Comparison of ENCODE assay signal across 19 cellular contexts in genomic region chr2:206368484-206368883, GRCh38.
"Had no signal": no experiment of that assay in that cellular context is flagged by ENCODE, and none has a peak within 500 bp of the region (broad histone marks: within the 10 kb centered on the region; RNA-seq: fewer than 3 reads in every experiment).

No MANE protein-coding gene starts in this region.

- H3K27me3 Mint-ChIP-seq: activated CD4-positive, alpha-beta T cell treated with anti-CD3 and anti-CD28 coated beads, Interleukin-2, amount 10 ng/mL, durations not matched to agents 7 days and 5 days; natural killer cell treated with Interleukin-12 subunit alpha and Interleukin-12 subunit beta and Interleukin-15 and Interleukin-18, amount 100 ng/mL, for 72 hours; progenitor cell of endocrine pancreas; T-helper 17 cell had no signal

- H3K4me1 Mint-ChIP-seq: activated CD4-positive, alpha-beta T cell treated with anti-CD3 and anti-CD28 coated beads, Interleukin-2, amount 10 ng/mL, durations not matched to agents 7 days and 5 days; activated naive CD8-positive, alpha-beta T cell treated with anti-CD3 and anti-CD28 coated beads for 36 hours had no signal

- H3K79me2 ChIP-seq: hepatocyte had no signal

- H3K27me3 ChIP-seq: hepatocyte, left lung, tibial nerve, vagina had no signal

- H3K9me3 ChIP-seq: vagina had no signal

- H3K27ac ChIP-seq: hepatocyte, left lung, tibial nerve, vagina had no signal

- H3K4me3 Mint-ChIP-seq: activated CD4-positive, alpha-beta T cell treated with anti-CD3 and anti-CD28 coated beads, Interleukin-2, amount 10 ng/mL, durations not matched to agents 7 days and 5 days; activated naive CD8-positive, alpha-beta T cell treated with anti-CD3 and anti-CD28 coated beads for 36 hours; activated T-cell treated with anti-CD3 and anti-CD28 coated beads, Interleukin-2, amount 50 U/mL, for 72 hours; endodermal cell; natural killer cell treated with Interleukin-12 subunit alpha and Interleukin-12 subunit beta and Interleukin-15 and Interleukin-18, amount 100 ng/mL, for 72 hours; stimulated activated naive B cell treated with anti-CD40 and anti-IgM and Interleukin-4, amounts not matched to agents 10 μg/mL and 1 μg/mL and 100 μg/mL, for 72 hours; T-helper 17 cell had no signal

- ATAC-seq: left lung, sciatic nerve, T-helper 17 cell had no signal

- DNase-seq: activated CD4-positive, alpha-beta T cell treated with anti-CD3 and anti-CD28 coated beads, Interleukin-2, amount 10 ng/mL, durations not matched to agents 7 days and 5 days; activated CD4-positive, CD25-positive, alpha-beta regulatory T cell; activated CD8-positive, alpha-beta memory T cell treated with anti-CD3 and anti-CD28 coated beads, Interleukin-2, amount 50 U/mL, for 48 hours; activated gamma-delta T cell; activated naive CD8-positive, alpha-beta T cell treated with anti-CD3 and anti-CD28 coated beads for 36 hours; activated T-cell treated with anti-CD3 and anti-CD28 coated beads, Interleukin-2, amount 50 U/mL, for 72 hours; endodermal cell; left lung; occipital lobe; stimulated activated CD4-positive, alpha-beta T cell treated with anti-CD3 and anti-CD28 coated beads, Interleukin-12 subunit alpha, Interleukin-12 subunit beta, amount 100 ng/mL, for 4 hours; stimulated activated CD4-positive, alpha-beta T cell treated with anti-CD3 and anti-CD28 coated beads, Interleukin-2, amount 100 ng/mL, for 48 hours; stimulated activated naive B cell treated with anti-CD40 and anti-IgM and Interleukin-4, amounts not matched to agents 10 μg/mL and 1 μg/mL and 100 μg/mL, for 72 hours; T-helper 17 cell had no signal

- H3K36me3 ChIP-seq: left lung, tibial nerve, vagina had no signal

- H3K36me3 Mint-ChIP-seq: activated naive CD8-positive, alpha-beta T cell treated with anti-CD3 and anti-CD28 coated beads for 36 hours; natural killer cell treated with Interleukin-12 subunit alpha and Interleukin-12 subunit beta and Interleukin-15 and Interleukin-18, amount 100 ng/mL, for 72 hours; stimulated activated naive B cell treated with anti-CD40 and anti-IgM and Interleukin-4, amounts not matched to agents 10 μg/mL and 1 μg/mL and 100 μg/mL, for 72 hours had no signal

- H3K4me3 ChIP-seq: hepatocyte, left lung, tibial nerve, vagina had no signal

- H3K4me1 ChIP-seq: left lung, tibial nerve, vagina had no signal

- H3K27ac Mint-ChIP-seq: activated CD4-positive, alpha-beta T cell treated with anti-CD3 and anti-CD28 coated beads, Interleukin-2, amount 10 ng/mL, durations not matched to agents 7 days and 5 days; activated naive CD8-positive, alpha-beta T cell treated with anti-CD3 and anti-CD28 coated beads for 36 hours; activated T-cell treated with anti-CD3 and anti-CD28 coated beads, Interleukin-2, amount 50 U/mL, for 72 hours; endodermal cell; natural killer cell treated with Interleukin-12 subunit alpha and Interleukin-12 subunit beta and Interleukin-15 and Interleukin-18, amount 100 ng/mL, for 72 hours; progenitor cell of endocrine pancreas; stimulated activated naive B cell treated with anti-CD40 and anti-IgM and Interleukin-4, amounts not matched to agents 10 μg/mL and 1 μg/mL and 100 μg/mL, for 72 hours; T-helper 17 cell had no signal

- H2AFZ ChIP-seq: hepatocyte had no signal

- H3K4me2 ChIP-seq: hepatocyte had no signal
